ENCODE assay signal across 1 cellular context in the genomic region with DNA sequence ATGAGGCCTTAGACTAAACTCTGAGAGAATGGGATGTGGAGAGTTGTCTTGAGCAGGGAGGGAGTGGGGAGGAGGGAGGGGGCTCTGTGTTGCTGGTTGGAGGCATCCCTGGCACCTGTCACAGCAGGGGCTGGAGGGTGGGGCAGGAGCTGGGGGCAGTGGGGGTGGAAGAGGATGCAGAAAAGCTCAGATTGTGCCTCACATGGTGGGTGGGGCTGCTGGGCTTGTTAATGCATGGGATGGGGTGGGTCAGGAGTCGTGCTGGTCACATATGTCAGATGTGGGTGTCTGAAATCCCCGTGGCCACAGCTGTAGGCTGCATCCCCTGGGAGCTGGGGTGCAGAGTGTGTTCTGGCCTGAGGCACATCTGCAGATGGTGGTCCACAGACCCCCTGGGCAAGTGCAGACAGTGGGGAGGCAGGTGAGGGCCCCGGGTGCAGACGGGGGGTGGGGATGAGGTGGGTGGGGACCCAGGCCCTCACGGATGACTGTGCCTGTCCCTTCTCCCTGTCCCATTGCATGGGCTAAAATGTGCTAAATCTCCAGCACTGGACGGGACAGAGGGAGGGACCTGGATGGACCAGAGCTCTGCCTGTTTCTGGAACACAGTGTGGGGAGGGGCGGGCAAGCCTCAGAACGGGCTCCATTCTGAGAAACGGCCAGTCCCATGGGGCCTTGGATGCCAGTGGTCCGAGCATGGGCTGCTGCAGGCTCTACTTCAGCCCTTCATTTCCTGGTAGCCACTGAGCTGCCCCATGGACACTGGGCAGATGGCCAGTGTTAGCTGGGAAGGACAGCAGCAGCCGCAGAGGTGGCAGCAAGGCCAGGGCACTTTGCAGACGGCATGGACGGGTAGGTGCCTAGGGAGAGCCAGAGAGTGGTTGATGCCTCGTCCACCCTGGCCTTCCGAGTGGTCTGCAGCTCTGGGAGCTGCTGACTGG.
TF ChIP-seq lines count a peak whose summit lies in the region.

No MANE protein-coding gene starts in this region.

TF ChIP-seq in HEK293, 187 proteins besides CTCF, POLR2A, EP300 and RAD21 (continued from another document):
- TF ChIP-seq, protein P1, sequence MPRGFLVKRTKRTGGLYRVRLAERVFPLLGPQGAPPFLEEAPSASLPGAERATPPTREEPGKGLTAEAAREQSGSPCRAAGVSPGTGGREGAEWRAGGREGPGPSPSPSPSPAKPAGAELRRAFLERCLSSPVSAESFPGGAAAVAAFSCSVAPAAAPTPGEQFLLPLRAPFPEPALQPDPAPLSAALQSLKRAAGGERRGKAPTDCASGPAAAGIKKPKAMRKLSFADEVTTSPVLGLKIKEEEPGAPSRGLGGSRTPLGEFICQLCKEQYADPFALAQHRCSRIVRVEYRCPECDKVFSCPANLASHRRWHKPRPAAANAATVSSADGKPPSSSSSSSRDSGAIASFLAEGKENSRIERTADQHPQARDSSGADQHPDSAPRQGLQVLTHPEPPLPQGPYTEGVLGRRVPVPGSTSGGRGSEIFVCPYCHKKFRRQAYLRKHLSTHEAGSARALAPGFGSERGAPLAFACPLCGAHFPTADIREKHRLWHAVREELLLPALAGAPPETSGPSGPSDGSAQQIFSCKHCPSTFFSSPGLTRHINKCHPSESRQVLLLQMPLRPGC (tag by site-specific recombination; IDR thresholded peaks at IDR 0.05) = no peak
- TF ChIP-seq EGR2 (tag by site-specific recombination; IDR thresholded peaks at IDR 0.05; ENCODE audit: low read depth) (peak; percentile 77), ZFHX2 (tag by site-specific recombination; conservative IDR thresholded peaks at IDR 0.05) (peak; percentile 55; the same call in 1 of the 2 replicates), ZNF792 (tag by site-specific recombination; IDR thresholded peaks at IDR 0.05) (no peak), ZNF624 (tag by site-specific recombination; IDR thresholded peaks at IDR 0.05) (no peak), ZNF654 (tag by site-specific recombination; IDR thresholded peaks at IDR 0.05; ENCODE audit: low read depth) (no peak), ZNF707 (tag by site-specific recombination; IDR thresholded peaks at IDR 0.05) (no peak), ZSCAN16 (tag by site-specific recombination; IDR thresholded peaks at IDR 0.05) (no peak), ZNF561 (tag by site-specific recombination; IDR thresholded peaks at IDR 0.05; ENCODE audit: borderline replicate concordance) (no peak), ZNF664 (tag by site-specific recombination; IDR thresholded peaks at IDR 0.05) (no peak), KLF1 (tag by site-specific recombination; IDR thresholded peaks at IDR 0.05) (peak; percentile 74), ZNF133 (tag by site-specific recombination; IDR thresholded peaks at IDR 0.05) (no peak), ZNF629 (tag by site-specific recombination; IDR thresholded peaks at IDR 0.05) (no peak), ZNF544 (tag by site-specific recombination; IDR thresholded peaks at IDR 0.05) (no peak), ZBTB17 (tag by site-specific recombination; IDR thresholded peaks at IDR 0.05) (no peak), ZNF530 (tag by site-specific recombination; IDR thresholded peaks at IDR 0.05; ENCODE audit: low read depth) (no peak)
